Comparison of ENCODE assay signal across 12 cellular contexts in genomic region chr9:19641046-19641445, GRCh38.
DNase-seq lines count a peak whose midpoint lies in the region; TF ChIP-seq lines count a peak whose summit lies in the region.
"Had no signal": no experiment of that assay in that cellular context is flagged by ENCODE, and none has a peak within 500 bp of the region (broad histone marks: within the 10 kb centered on the region; RNA-seq: fewer than 3 reads in every experiment).

No MANE protein-coding gene starts in this region.

- H3K4me3 ChIP-seq in BE2C (ENCODE audit: low read depth, low read length) (no peak overlapping the region), hepatocyte (no peak overlapping the region), tibial artery (no peak overlapping the region)
- H3K4me3 ChIP-seq: right atrium auricular region, transverse colon had no signal

- H3K79me2 ChIP-seq in hepatocyte: no peaks in the 10 kb centered on the region

- peak; percentile 7; the same call in 1 of the 2 replicates for TF ChIP-seq CTCF in BE2C (IDR thresholded peaks at IDR 0.05; ENCODE audit: low read depth, low read length)
- no peak for TF ChIP-seq CTCF in hepatocyte (IDR thresholded peaks at IDR 0.05; ENCODE audit: poor library complexity)
- no peak for TF ChIP-seq CTCF in tibial artery (IDR thresholded peaks at IDR 0.05)

- H3K36me3 ChIP-seq in BE2C: no peaks in the 10 kb centered on the region
- no peaks in the 10 kb centered on the region for H3K36me3 ChIP-seq in hepatocyte (replicated peaks; ENCODE audit: insufficient read depth, low read depth)
- H3K36me3 ChIP-seq in tibial artery: no peaks in the 10 kb centered on the region
- H3K36me3 ChIP-seq: right atrium auricular region, transverse colon had no signal

- no peak overlapping the region for H3K27ac ChIP-seq in hepatocyte
- no peak overlapping the region for H3K27ac ChIP-seq in tibial artery
- H3K27ac ChIP-seq: right atrium auricular region, transverse colon had no signal

- H3K4me2 ChIP-seq in hepatocyte: no peak overlapping the region

- no peaks in the 10 kb centered on the region for H3K27me3 ChIP-seq in BE2C
- no peaks in the 10 kb centered on the region for H3K27me3 ChIP-seq in hepatocyte
- no peaks in the 10 kb centered on the region for H3K27me3 ChIP-seq in tibial artery
- H3K27me3 ChIP-seq: right atrium auricular region, transverse colon had no signal

- WGBS in hepatocyte (ENCODE audit: low lambda C conversion rate, missing lambda C conversion rate): 77% methylated on average over 2 of the region's 2 CpGs

- intact Hi-C loops in tibial artery (cut with DNase I; ENCODE audit: low total_unique reads): no loop called here

- H3K4me1 ChIP-seq in BE2C (no peaks in the 10 kb centered on the region), hepatocyte (ENCODE audit: insufficient read depth) (no peaks in the 10 kb centered on the region), tibial artery (no peaks in the 10 kb centered on the region)
- H3K4me1 ChIP-seq: right atrium auricular region, transverse colon had no signal

- no peak for DNase-seq in BE2C
- peak; percentile 15 for DNase-seq in HCEC 1CT
- DNase-seq in RKO (ENCODE audit: low spot score): peak; percentile 28
- peak; percentile 11 for DNase-seq in iPS DF 4.7 (ENCODE audit: extremely low read depth, low spot score)
- DNase-seq in hepatocyte (ENCODE audit: low spot score): no peak
- no peak for DNase-seq in dermis blood vessel endothelial cell
- DNase-seq in central memory CD4-positive, alpha-beta T cell: no peak
- DNase-seq in tibial artery: no peak
- DNase-seq: CD4-positive, CD25-positive, alpha-beta regulatory T cell; NCI-H1436 treated with DMSO at 0.1 percent for 48 hours; transverse colon had no signal

- H2AFZ ChIP-seq in hepatocyte: no peak overlapping the region

- H3K9me3 ChIP-seq in BE2C (no peaks in the 10 kb centered on the region), hepatocyte (ENCODE audit: low read depth) (no peaks in the 10 kb centered on the region), tibial artery (no peaks in the 10 kb centered on the region)
- H3K9me3 ChIP-seq: right atrium auricular region, transverse colon had no signal

- no peaks in the 10 kb centered on the region for H4K20me1 ChIP-seq in hepatocyte (ENCODE audit: insufficient read depth, poor library complexity, severe bottlenecking)

- no peaks in the 10 kb centered on the region for H3K9me2 ChIP-seq in hepatocyte (replicated peaks; ENCODE audit: insufficient read depth)

Comparison
In these comparisons a context has a peak if more than half of its experiments do, and no peak if none do; other contexts are left out.
1. DNase-seq: peak in HCEC 1CT (single experiment), RKO (single experiment) and iPS DF 4.7 (single experiment); none in BE2C (single experiment), hepatocyte (single experiment), dermis blood vessel endothelial cell (single experiment), central memory CD4-positive, alpha-beta T cell (single experiment) and tibial artery (0 of 2).